In genomic region chr14:90298230-90298629, GRCh38 we compare ENCODE assay signal across 22 cellular contexts.
"Had no signal": no experiment of that assay in that cellular context is flagged by ENCODE, and none has a peak within 500 bp of the region (broad histone marks: within the 10 kb centered on the region; RNA-seq: fewer than 3 reads in every experiment).

No MANE protein-coding gene starts in this region.

- ATAC-seq: activated CD4-positive, CD25-positive, alpha-beta regulatory T cell treated with anti-CD3 and anti-CD28 coated beads, Interleukin-2, amount 50 U/mL, for 24 hours had no signal

- H3K4me3 ChIP-seq: Peyer's patch, SJSA1 had no signal

- H3K27ac ChIP-seq: Peyer's patch, RWPE1, SJSA1 had no signal

- H3K4me3 Mint-ChIP-seq: activated naive CD8-positive, alpha-beta T cell treated with anti-CD3 and anti-CD28 coated beads for 36 hours; T-helper 1 cell treated with Interleukin-12 subunit alpha and Interleukin-12 subunit beta and Interleukin-4 antibody, amounts not matched to agents 30 μg/mL and 1 μg/mL, for 36 hours had no signal

- H3K9me3 Mint-ChIP-seq: activated naive CD8-positive, alpha-beta T cell treated with anti-CD3 and anti-CD28 coated beads for 36 hours had no signal

- H3K27me3 Mint-ChIP-seq: activated naive CD8-positive, alpha-beta T cell treated with anti-CD3 and anti-CD28 coated beads for 36 hours had no signal

- H3K27ac Mint-ChIP-seq: activated naive CD8-positive, alpha-beta T cell treated with anti-CD3 and anti-CD28 coated beads for 36 hours; T-helper 1 cell treated with Interleukin-12 subunit alpha and Interleukin-12 subunit beta and Interleukin-4 antibody, amounts not matched to agents 30 μg/mL and 1 μg/mL, for 36 hours had no signal

- H3K27me3 ChIP-seq: Peyer's patch, SJSA1 had no signal

- DNase-seq: activated CD4-positive, alpha-beta T cell treated with anti-CD3 and anti-CD28 coated beads for 4 hours; activated CD4-positive, alpha-beta T cell treated with anti-CD3 and anti-CD28 coated beads, Interleukin-2, amount 50 U/mL, for 48 hours; activated naive CD4-positive, alpha-beta T cell; activated naive CD8-positive, alpha-beta T cell treated with anti-CD3 and anti-CD28 coated beads for 36 hours; activated T-cell treated with anti-CD3 and anti-CD28 coated beads for 4 hours; anterior cingulate cortex; cerebellar nuclear complex; Kasumi-1; KBM-7; NCI-H1694; NCI-H2029; NCI-H345; NCI-H510A; NCI-H526 treated with DMSO at 0.1 percent for 48 hours; NCI-H82; NK-92 treated with Interleukin-12 subunit alpha and Interleukin-12 subunit beta, amount 100 ng/mL, for 24 hours; Peyer's patch; SHP77 had no signal

- H3K9me3 ChIP-seq: Peyer's patch, SJSA1 had no signal
